In genomic region chr5:72817076-72817476, GRCh38 we compare ENCODE assay signal across 8 cellular contexts. TPM values are rescaled to one million over a fixed set of nuclear protein-coding genes. Genes with fewer than 3 reads are reported as not detected.
A peak's percentile ranks its signal among the peaks of the same experiment; 100 is the strongest.
DNase-seq lines count a peak whose midpoint lies in the region; ATAC-seq and TF ChIP-seq lines count a peak whose summit lies in the region.

No MANE protein-coding gene starts in this region.

- in situ Hi-C loops in HAP-1 (cut with MboI; ENCODE audit: low sequenced_read_pairs) = loop anchor here (25.0 kb wide), 1 partner anchor 455 kb away; no protein-coding TSS in a partner anchor

- no peaks in the 10 kb centered on the region for H3K27me3 ChIP-seq in HAP-1 (ENCODE audit: low read depth)
- no peaks in the 10 kb centered on the region for H3K27me3 ChIP-seq in naive thymus-derived CD4-positive, alpha-beta T cell (ENCODE audit: control insufficient read depth in 2 of 2, insufficient read depth in 2 of 2, low read length in 2 of 2)

- CTCF ChIA-PET in naive thymus-derived CD4-positive, alpha-beta T cell (lab: Charles Lee) = interaction anchor here (0.6 to 3.6 kb wide), 3 partner anchors 32 to 207 kb away, joined by 3 to 29 read pairs (median 4); no protein-coding TSS in a partner anchor

- peak; percentile 21 for DNase-seq in NCI-H2171 treated with DMSO at 0.1 percent for 48 hours (lab: John Stamatoyannopoulos, UW)
- DNase-seq in NCI-H2171 (lab: John Stamatoyannopoulos, UW) = no peak
- peak; percentile 16 to 60 for DNase-seq in HAP-1 (ENCODE audit: low spot score in 2 of 2)
- DNase-seq in M059J (ENCODE audit: low read depth) = peak; percentile 61
- DNase-seq in activated T-cell treated with anti-CD3 and anti-CD28 coated beads for 48 hours (ENCODE audit: low read depth) = peak; percentile 15
- DNase-seq in fibroblast of mammary gland (ENCODE audit: low read depth) = peak; percentile 78
- peak in 4 of 9 donors; percentile 19 to 41 (median 32) for DNase-seq in naive thymus-derived CD4-positive, alpha-beta T cell

- H3K9me3 ChIP-seq in HAP-1 = no peaks in the 10 kb centered on the region
- no peaks in the 10 kb centered on the region for H3K9me3 ChIP-seq in naive thymus-derived CD4-positive, alpha-beta T cell (ENCODE audit: control insufficient read depth in 2 of 3, low read length in 3 of 3)

- peak overlapping the region; percentile 81 to 98 (median 94) for H3K27ac Mint-ChIP-seq in naive thymus-derived CD4-positive, alpha-beta T cell

- intact Hi-C loops in naive thymus-derived CD4-positive, alpha-beta T cell (cut with micrococcal nuclease) = loop anchor here (1.0 to 10.0 kb wide), 8 partner anchors 138 to 680 kb away; partner anchors contain the start of genes FCHO2 (in 1 of the 2), FOXD1 (in 1 of the 2), MRPS27 (in 1 of the 2) and PTCD2 (in 1 of the 2)

- H3K4me3 ChIP-seq in HAP-1 (peak overlapping the region; percentile 60), fibroblast of mammary gland (ENCODE audit: control insufficient read depth, low read depth, low read length) (peak overlapping the region; percentile 92)
- H3K4me3 ChIP-seq in naive thymus-derived CD4-positive, alpha-beta T cell (ENCODE audit: low read length) = peak overlapping the region; percentile 83

- peak; percentile 21 for ATAC-seq in naive thymus-derived CD4-positive, alpha-beta T cell

- TF ChIP-seq CTCF in fibroblast of mammary gland (conservative IDR thresholded peaks at IDR 0.05; ENCODE audit: control insufficient read depth, insufficient read depth, low read depth, low read length) = no peak

- H3K36me3 ChIP-seq in HAP-1 (replicated peaks) = no peaks in the 10 kb centered on the region
- H3K36me3 ChIP-seq in naive thymus-derived CD4-positive, alpha-beta T cell (ENCODE audit: control insufficient read depth in 2 of 3, insufficient read depth in 3 of 3, low read length in 3 of 3) = peaks cover 0 to 12% (median 0%) of the 10 kb centered on the region in 3 experiments

- H3K4me1 Mint-ChIP-seq in naive thymus-derived CD4-positive, alpha-beta T cell = peaks cover 14 to 38% (median 28%) of the 10 kb centered on the region in 7 donors

- POLR2A ChIA-PET in naive thymus-derived CD4-positive, alpha-beta T cell (lab: Charles Lee) = interaction anchor here (0.9 to 2.3 kb wide), 3 partner anchors 17 to 32 kb away, joined by 3 to 16 read pairs (median 5); no protein-coding TSS in a partner anchor

- H3K4me1 ChIP-seq in HAP-1 = peaks cover 33% of the 10 kb centered on the region
- H3K4me1 ChIP-seq in naive thymus-derived CD4-positive, alpha-beta T cell (ENCODE audit: control insufficient read depth in 2 of 2, insufficient read depth in 2 of 2, low read length in 2 of 2) = peaks cover 6 to 21% of the 10 kb centered on the region in 2 donors

- no peaks in the 10 kb centered on the region for H3K9me3 Mint-ChIP-seq in naive thymus-derived CD4-positive, alpha-beta T cell

- peaks cover 5 to 24% (median 15%) of the 10 kb centered on the region in 5 donors for H3K27me3 Mint-ChIP-seq in naive thymus-derived CD4-positive, alpha-beta T cell

- H3K36me3 Mint-ChIP-seq in naive thymus-derived CD4-positive, alpha-beta T cell = peaks cover 0 to 4% (median 0%) of the 10 kb centered on the region in 5 donors

- peak overlapping the region; percentile 93 for H3K27ac ChIP-seq in naive thymus-derived CD4-positive, alpha-beta T cell (ENCODE audit: low read depth, low read length)
- peak overlapping the region; percentile 91 for H3K27ac ChIP-seq in temporal lobe (ENCODE audit: low read depth, low read length)

- H3K4me3 Mint-ChIP-seq in naive thymus-derived CD4-positive, alpha-beta T cell = peak overlapping the region; percentile 90 to 100 (median 98)

RNA-seq across cellular contexts. Expression of gene TNPO1, which starts 0.6 kb away (rescaled TPM):
- total RNA-seq in M059J (2014; rRNA removed; shearing (Covaris generic)) = 150 and 188 TPM in 2 replicates
- 10 to 100 TPM; 52.8 to 96.3 (median 82.1) TPM for total RNA-seq in naive thymus-derived CD4-positive, alpha-beta T cell
- polyA plus RNA-seq in naive thymus-derived CD4-positive, alpha-beta T cell = 10 to 100 TPM; 60.9 to 74.4 TPM
- 160 TPM for total RNA-seq in temporal lobe
